ENCODE assay signal across 22 cellular contexts in the genomic region with DNA sequence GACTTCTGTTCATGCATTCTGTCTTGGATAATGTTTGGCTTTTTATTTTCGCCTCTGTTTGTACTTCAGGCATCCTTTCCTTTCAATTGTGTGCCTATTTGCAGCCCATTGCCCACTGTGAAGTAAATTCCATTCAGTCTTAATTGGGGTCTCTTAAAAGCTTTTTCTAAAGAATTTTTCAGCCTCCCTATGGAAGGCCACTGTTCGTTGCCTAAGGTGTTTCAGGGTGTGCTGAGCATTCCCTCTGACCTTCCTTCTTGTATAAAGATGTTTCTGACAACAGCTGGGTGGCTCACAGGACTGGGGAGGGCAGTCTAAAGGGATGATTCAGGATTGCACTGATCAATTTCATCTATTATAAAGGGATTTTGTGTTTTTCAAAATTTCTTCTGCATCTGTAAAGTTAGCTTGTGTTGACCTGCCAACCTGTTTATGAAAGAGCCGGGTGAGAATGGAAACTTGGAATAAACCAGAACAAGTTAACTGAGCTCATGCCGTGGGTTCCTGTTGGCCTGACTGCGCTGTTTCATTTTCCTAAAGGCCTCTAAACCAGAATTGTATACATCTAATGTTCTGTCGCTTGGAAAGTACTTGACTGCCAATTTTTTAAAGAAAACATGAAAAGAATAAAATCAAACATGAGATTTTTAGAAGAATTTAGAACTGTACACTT. TPM values are rescaled to one million over a fixed set of nuclear protein-coding genes. Genes with fewer than 3 reads are reported as not detected.
DNase-seq lines count a peak whose midpoint lies in the region; ATAC-seq, FAIRE-seq and TF ChIP-seq lines count a peak whose summit lies in the region.
"Had no signal": no experiment of that assay in that cellular context is flagged by ENCODE, and none has a peak within 500 bp of the region (broad histone marks: within the 10 kb centered on the region; RNA-seq: fewer than 3 reads in every experiment).

No MANE protein-coding gene starts in this region.

- POLR2A ChIA-PET in activated CD4-positive, alpha-beta T cell treated with anti-CD3 and anti-CD28 coated beads, Interleukin-2, amount 10 ng/mL, durations not matched to agents 7 days and 5 days (lab: Charles Lee), result no interaction called here

- TF ChIP-seq POLR2A in esophagus muscularis mucosa (IDR thresholded peaks at IDR 0.05; ENCODE audit: low read depth) (no peak), H54 (IDR thresholded peaks at IDR 0.05; ENCODE audit: low read depth, low read length) (no peak)

- no peaks in the 10 kb centered on the region for H3K9me3 Mint-ChIP-seq in nephron
- no peaks in the 10 kb centered on the region for H3K9me3 Mint-ChIP-seq in activated CD4-positive, alpha-beta T cell treated with anti-CD3 and anti-CD28 coated beads, Interleukin-2, amount 10 ng/mL, durations not matched to agents 7 days and 5 days
- H3K9me3 Mint-ChIP-seq: CD8-positive, alpha-beta memory T cell; T-helper 1 cell treated with Interleukin-12 subunit alpha and Interleukin-12 subunit beta and Interleukin-4 antibody, amounts not matched to agents 30 μg/mL and 1 μg/mL, for 36 hours had no signal

- DNase-seq in NCI-H69 (lab: John Stamatoyannopoulos, UW) (peak; percentile 34), esophagus muscularis mucosa (ENCODE audit: extremely low spot score) (no peak), thoracic aorta (ENCODE audit: low spot score) (no peak), H54 (ENCODE audit: insufficient read length, low spot score) (no peak)
- DNase-seq in activated CD4-positive, alpha-beta T cell treated with anti-CD3 and anti-CD28 coated beads, Interleukin-2, amount 10 ng/mL, durations not matched to agents 7 days and 5 days, result no peak
- DNase-seq: activated CD4-positive, alpha-beta T cell treated with anti-CD3 and anti-CD28 coated beads, Interleukin-2, amount 50 U/mL, for 48 hours; activated gamma-delta T cell; caudate nucleus; CD8-positive, alpha-beta memory T cell; DMS53; GM23248; KBM-7; NCI-H1694 treated with DMSO at 0.1 percent for 48 hours; NCI-H2227 treated with DMSO at 0.1 percent for 48 hours; PC-9; retina had no signal

- no peaks in the 10 kb centered on the region for H3K36me3 ChIP-seq in esophagus muscularis mucosa
- no peaks in the 10 kb centered on the region for H3K36me3 ChIP-seq in thoracic aorta

- no peak for FAIRE-seq in H54 (lab: Jason Lieb, UNC)
- FAIRE-seq: frontal cortex, GM12891 had no signal

- peaks cover 6% of the 10 kb centered on the region for H3K36me3 Mint-ChIP-seq in nephron (ENCODE audit: low read depth)
- no peaks in the 10 kb centered on the region for H3K36me3 Mint-ChIP-seq in activated CD4-positive, alpha-beta T cell treated with anti-CD3 and anti-CD28 coated beads, Interleukin-2, amount 10 ng/mL, durations not matched to agents 7 days and 5 days (ENCODE audit: low read depth)

- TF ChIP-seq CTCF in esophagus muscularis mucosa (IDR thresholded peaks at IDR 0.05) (no peak), nephron (IDR thresholded peaks at IDR 0.05; ENCODE audit: unreplicated experiment in 3 of 3) (no peak), thoracic aorta (IDR thresholded peaks at IDR 0.05) (no peak)

- H3K27ac ChIP-seq in esophagus muscularis mucosa (replicated peaks in 1 of 4) (peak overlapping the region in 3 of 4 donors; percentile 25 to 65 (median 49)), thoracic aorta (peak overlapping the region; percentile 84 to 91)
- H3K27ac ChIP-seq: GM23248, PC-9, SJSA1 had no signal

- peaks cover 4% of the 10 kb centered on the region for H3K27me3 Mint-ChIP-seq in nephron (ENCODE audit: low read depth)
- no peaks in the 10 kb centered on the region for H3K27me3 Mint-ChIP-seq in activated CD4-positive, alpha-beta T cell treated with anti-CD3 and anti-CD28 coated beads, Interleukin-2, amount 10 ng/mL, durations not matched to agents 7 days and 5 days

- no peak overlapping the region for H3K4me3 Mint-ChIP-seq in nephron
- no peak overlapping the region for H3K4me3 Mint-ChIP-seq in activated CD4-positive, alpha-beta T cell treated with anti-CD3 and anti-CD28 coated beads, Interleukin-2, amount 10 ng/mL, durations not matched to agents 7 days and 5 days
- H3K4me3 Mint-ChIP-seq: T-helper 1 cell treated with Interleukin-12 subunit alpha and Interleukin-12 subunit beta and Interleukin-4 antibody, amounts not matched to agents 30 μg/mL and 1 μg/mL, for 36 hours had no signal

- ATAC-seq in thoracic aorta (ENCODE audit: insufficient number of reproducible peaks, low FRiP score, low read depth) (no peak), GM19395 (IDR thresholded peaks at IDR 0.05; ENCODE audit: unreplicated experiment) (no peak)

- H3K4me1 ChIP-seq in esophagus muscularis mucosa (peaks cover 87 to 99% (median 93%) of the 10 kb centered on the region in 4 donors), thoracic aorta (ENCODE audit: control insufficient read depth in 1 of 2, low read depth in 2 of 2) (peaks cover 47 to 96% of the 10 kb centered on the region in 2 donors)

- H3K27ac Mint-ChIP-seq in nephron, result peak overlapping the region; percentile 20 to 85 (median 58)
- H3K27ac Mint-ChIP-seq in activated CD4-positive, alpha-beta T cell treated with anti-CD3 and anti-CD28 coated beads, Interleukin-2, amount 10 ng/mL, durations not matched to agents 7 days and 5 days, result no peak overlapping the region
- H3K27ac Mint-ChIP-seq: T-helper 1 cell treated with Interleukin-12 subunit alpha and Interleukin-12 subunit beta and Interleukin-4 antibody, amounts not matched to agents 30 μg/mL and 1 μg/mL, for 36 hours had no signal

- intact Hi-C loops in esophagus muscularis mucosa (cut with DNase I), result no loop called here

- no peak for TF ChIP-seq EP300 in esophagus muscularis mucosa (IDR thresholded peaks at IDR 0.05)

- no peak overlapping the region for H3K4me3 ChIP-seq in esophagus muscularis mucosa
- H3K4me3 ChIP-seq in thoracic aorta, result peak overlapping the region; percentile 40
- H3K4me3 ChIP-seq: GM23248, PC-9, SJSA1 had no signal

- H3K4me1 Mint-ChIP-seq in nephron, result peaks cover 71% of the 10 kb centered on the region
- H3K4me1 Mint-ChIP-seq in activated CD4-positive, alpha-beta T cell treated with anti-CD3 and anti-CD28 coated beads, Interleukin-2, amount 10 ng/mL, durations not matched to agents 7 days and 5 days, result peaks cover 11% of the 10 kb centered on the region

- H3K27me3 ChIP-seq in esophagus muscularis mucosa, result no peaks in the 10 kb centered on the region
- no peaks in the 10 kb centered on the region for H3K27me3 ChIP-seq in thoracic aorta (replicated peaks; ENCODE audit: insufficient read depth)
- H3K27me3 ChIP-seq: SJSA1 had no signal

- CTCF ChIA-PET in activated CD4-positive, alpha-beta T cell treated with anti-CD3 and anti-CD28 coated beads, Interleukin-2, amount 10 ng/mL, durations not matched to agents 7 days and 5 days (lab: Charles Lee), result interaction anchor here (0.6 kb wide), 1 partner anchor 200 kb away, joined by 3 read pairs; no protein-coding TSS in a partner anchor

- H3K9me3 ChIP-seq in esophagus muscularis mucosa, result no peaks in the 10 kb centered on the region
- H3K9me3 ChIP-seq in thoracic aorta, result no peaks in the 10 kb centered on the region
- H3K9me3 ChIP-seq: SJSA1 had no signal

- WGBS in esophagus muscularis mucosa, result 64% methylated on average over 6 of the region's 6 CpGs

RNA-seq across cellular contexts. Expression of a gene that starts 14.3 kb away (rescaled TPM):
- total RNA-seq in esophagus muscularis mucosa (100 to 1,000 TPM in 1 of 4 donors, 10 to 100 TPM in 3; 71.0 to 127 (median 82.7) TPM), thoracic aorta (10 to 100 TPM; 68.5 to 87.7 TPM)
- total RNA-seq in activated CD4-positive, alpha-beta T cell treated with anti-CD3 and anti-CD28 coated beads, Interleukin-2, amount 10 ng/mL, durations not matched to agents 7 days and 5 days, result 10 to 100 TPM; 30.9 to 43.8 TPM
